9 cellular contexts compared by ENCODE assay signal in the genomic region with DNA sequence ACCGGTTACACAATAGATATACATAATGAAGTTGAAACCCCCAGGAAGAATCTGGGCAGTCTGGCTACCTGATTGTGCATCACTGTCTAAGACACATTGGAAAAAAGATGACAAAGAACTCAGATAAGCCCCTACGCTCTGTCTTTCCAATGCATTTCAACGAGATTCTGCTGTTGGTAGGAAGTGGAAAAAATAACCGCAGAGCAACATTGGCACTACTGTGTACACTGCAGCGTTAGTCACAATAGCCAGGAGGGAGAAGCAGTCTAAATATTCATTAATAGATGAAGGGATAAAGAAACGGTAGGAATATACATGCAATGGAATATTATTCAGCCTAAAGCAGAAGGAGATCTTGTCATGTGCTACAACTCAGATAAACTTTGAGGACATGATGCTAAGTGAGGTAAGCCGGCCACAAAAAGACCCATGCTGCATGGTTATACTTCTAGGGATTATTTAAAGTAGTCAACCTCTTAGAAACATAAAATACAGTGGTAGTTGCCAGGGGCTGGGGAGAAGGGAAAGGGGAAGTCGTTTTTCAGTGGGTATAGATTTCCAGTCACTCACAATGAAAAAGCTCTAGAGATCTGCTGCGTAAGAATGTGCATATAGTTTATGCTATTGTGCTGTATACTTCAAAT. TPM values are rescaled to one million over a fixed set of nuclear protein-coding genes. Genes with fewer than 3 reads are reported as not detected.
DNase-seq lines count a peak whose midpoint lies in the region; ATAC-seq, FAIRE-seq and TF ChIP-seq lines count a peak whose summit lies in the region.
"Had no signal": no experiment of that assay in that cellular context is flagged by ENCODE, and none has a peak within 500 bp of the region (broad histone marks: within the 10 kb centered on the region; RNA-seq: fewer than 3 reads in every experiment).

No MANE protein-coding gene starts in this region.

- ATAC-seq in HG03378 (IDR thresholded peaks at IDR 0.05; ENCODE audit: unreplicated experiment) (peak; percentile 33), naive B cell (ENCODE audit: low read depth in 2 of 2) (peak; percentile 74 to 75), Right ventricle myocardium inferior (no peak)

- H3K9me3 Mint-ChIP-seq in naive B cell (peaks cover 0 to 5% (median 2%) of the 10 kb centered on the region in 7 donors), Caco-2 (ENCODE audit: unreplicated experiment) (no peaks in the 10 kb centered on the region)

- peaks cover 5 to 7% of the 10 kb centered on the region in 2 donors for H3K36me3 Mint-ChIP-seq in naive B cell
- H3K36me3 Mint-ChIP-seq in Caco-2 (ENCODE audit: insufficient read depth, unreplicated experiment), result no peaks in the 10 kb centered on the region

- no peaks in the 10 kb centered on the region for H3K27me3 ChIP-seq in Caco-2 (replicated peaks; ENCODE audit: control insufficient read depth, insufficient read depth, low read length)

- H3K4me3 Mint-ChIP-seq in naive B cell (peak overlapping the region; percentile 28 to 90 (median 79)), Caco-2 (ENCODE audit: unreplicated experiment) (no peak overlapping the region)

- DNase-seq in GM19239 (ENCODE audit: insufficient read length, low spot score) (no peak), naive B cell (no peak), NCI-H1105 treated with DMSO at 0.1 percent for 48 hours (lab: John Stamatoyannopoulos, UW) (no peak), HK-2 (ENCODE audit: unreplicated experiment) (no peak), Caco-2 (no peak), Right ventricle myocardium inferior (ENCODE audit: missing footprints) (no peak)
- peak; percentile 16 for DNase-seq in activated CD4-positive, alpha-beta T cell treated with anti-CD3 and anti-CD28 coated beads, Interleukin-2, amount 50 U/mL, for 1 hour
- DNase-seq: NCI-H446 had no signal

- no peak for TF ChIP-seq CTCF in Caco-2 (IDR thresholded peaks at IDR 0.05; ENCODE audit: insufficient read depth in 1 of 2, low read depth in 1 of 2, low read length in 1 of 2, severe bottlenecking in 1 of 2, unreplicated experiment in 1 of 2)

- H3K36me3 ChIP-seq in Caco-2 (ENCODE audit: control insufficient read depth, insufficient read depth, low read length), result no peaks in the 10 kb centered on the region

- BruUV-seq in Caco-2 (replicated peaks; lab: Mats Ljungman, UMichigan), result no TSS peak

- CTCF ChIA-PET in Caco-2 (lab: Charles Lee), result no interaction called here

- no peaks in the 10 kb centered on the region for H3K27me3 Mint-ChIP-seq in naive B cell
- H3K27me3 Mint-ChIP-seq in Caco-2 (ENCODE audit: insufficient read depth, unreplicated experiment), result peaks cover 10% of the 10 kb centered on the region

- no peaks in the 10 kb centered on the region for H3K4me1 ChIP-seq in Caco-2

- POLR2A ChIA-PET in Caco-2 (lab: Charles Lee), result no interaction called here

- H3K27ac Mint-ChIP-seq in naive B cell (peak overlapping the region; percentile 61 to 89 (median 69)), Caco-2 (ENCODE audit: unreplicated experiment) (no peak overlapping the region)

- no peaks in the 10 kb centered on the region for H3K9me3 ChIP-seq in Caco-2

- no peak overlapping the region for H3K4me3 ChIP-seq in Caco-2 (ENCODE audit: low read depth, low read length)

- FAIRE-seq in GM19239 (lab: Jason Lieb, UNC), result peak; percentile 54

- intact Hi-C loops in Caco-2 (cut with micrococcal nuclease; ENCODE audit: unreplicated experiment) (no loop called here), Right ventricle myocardium inferior (cut with DNase I) (loop anchor here (5.0 kb wide), 1 partner anchor 34 kb away; no protein-coding TSS in a partner anchor)

- H3K4me1 Mint-ChIP-seq in naive B cell (peaks cover 54 to 72% (median 70%) of the 10 kb centered on the region in 3 donors), Caco-2 (ENCODE audit: low read depth, unreplicated experiment) (no peaks in the 10 kb centered on the region)

RNA-seq across cellular contexts. Expression of gene ELMO1, which starts 40.3 kb away (rescaled TPM):
- polyA plus RNA-seq in naive B cell (ENCODE audit: low read depth in 6 of 6), result 10 to 100 TPM; 42.8 to 69.9 (median 59.5) TPM
- 0.14 and 1.1 TPM in 2 replicates for total RNA-seq in Caco-2 (2022)
- 13.8 TPM for total RNA-seq in Right ventricle myocardium inferior
